Comparison of ENCODE assay signal across 8 cellular contexts in genomic region chr20:50957798-50958732, GRCh38. TPM values are rescaled to one million over a fixed set of nuclear protein-coding genes. Genes with fewer than 3 reads are reported as not detected.
A peak's percentile ranks its signal among the peaks of the same experiment; 100 is the strongest.
DNase-seq lines count a peak whose midpoint lies in the region; ATAC-seq and TF ChIP-seq lines count a peak whose summit lies in the region.

TSS of gene DPM1 (minus strand) at chr20:50958532. CDS start at chr20:50958523, 9 bp downstream.

- H3K18ac ChIP-seq in mesendoderm (ENCODE audit: low read length) = no peak within 1 kb of the TSS

- peak within 1 kb of the TSS; percentile 56 for H2BK5ac ChIP-seq in mesendoderm (ENCODE audit: low read length)

- no peak within 1 kb of the TSS for H2AK5ac ChIP-seq in mesendoderm (ENCODE audit: low read length)

- WGBS in mesendoderm (ENCODE audit: extremely low coverage, insufficient coverage, low lambda C conversion rate) = no CpG with 5 or more reads among the region's 54 CpGs

- no peak for TF ChIP-seq CTCF in CD8-positive, alpha-beta T cell (IDR thresholded peaks at IDR 0.05)

- H3K79me1 ChIP-seq in mesendoderm (ENCODE audit: low read length) = peaks cover 21% of the 10 kb centered on the region

- H3K4ac ChIP-seq in mesendoderm (ENCODE audit: low read depth, low read length) = peak within 1 kb of the TSS; percentile 92

- no peak within 1 kb of the TSS for H2BK120ac ChIP-seq in mesendoderm (ENCODE audit: low read depth, low read length)

- H3K4me1 ChIP-seq in CD8-positive, alpha-beta T cell (ENCODE audit: insufficient read depth, low read length) = peaks cover 38% of the 10 kb centered on the region
- H3K4me1 ChIP-seq in endocrine pancreas (ENCODE audit: control insufficient read depth, insufficient read depth, low read length) (peaks cover 5% of the 10 kb centered on the region), mesendoderm (ENCODE audit: control insufficient read depth, low read depth, low read length) (peaks cover 5% of the 10 kb centered on the region)

- H3K36me3 ChIP-seq in CD8-positive, alpha-beta T cell (ENCODE audit: insufficient read depth, low read length) = peaks cover 17% of the 10 kb centered on the region
- H3K36me3 ChIP-seq in endocrine pancreas (ENCODE audit: control insufficient read depth, insufficient read depth, low read length) = no peaks in the 10 kb centered on the region
- H3K36me3 ChIP-seq in mesendoderm (ENCODE audit: control insufficient read depth, insufficient read depth, low read length) = no peaks in the 10 kb centered on the region

- peak within 1 kb of the TSS; percentile 73 for H3K4me3 ChIP-seq in CD8-positive, alpha-beta T cell (ENCODE audit: low read depth, low read length)
- peak within 1 kb of the TSS; percentile 95 for H3K4me3 ChIP-seq in endocrine pancreas (ENCODE audit: control insufficient read depth, insufficient read depth, low read length)
- peak within 1 kb of the TSS; percentile 97 for H3K4me3 ChIP-seq in mesendoderm (ENCODE audit: low read length)

- peaks cover 68% of the 10 kb centered on the region for H3K4me1 Mint-ChIP-seq in CD8-positive, alpha-beta T cell (ENCODE audit: low read depth)

- H3K36me3 Mint-ChIP-seq in CD8-positive, alpha-beta T cell = peaks cover 47% of the 10 kb centered on the region

- peak within 1 kb of the TSS; percentile 99 for H3K27ac Mint-ChIP-seq in CD8-positive, alpha-beta T cell

- CTCF ChIA-PET in CD8-positive, alpha-beta T cell (lab: Charles Lee) = interaction anchor here (0.6 to 2.8 kb wide), 9 partner anchors 26 to 170 kb away, joined by 3 to 24 read pairs (median 4); partner anchors contain the start of genes ADNP and BCAS4

- no peak within 1 kb of the TSS for H4K5ac ChIP-seq in mesendoderm (ENCODE audit: low read length)

- H3K27me3 Mint-ChIP-seq in CD8-positive, alpha-beta T cell (ENCODE audit: low read depth) = no peaks in the 10 kb centered on the region

- ATAC-seq in CD8-positive, alpha-beta T cell = peak; percentile 83
- ATAC-seq in GM19463 (IDR thresholded peaks at IDR 0.05; ENCODE audit: unreplicated experiment) = peak; percentile 71

- peak within 1 kb of the TSS; percentile 97 for H3K4me3 Mint-ChIP-seq in CD8-positive, alpha-beta T cell

- peak within 1 kb of the TSS; percentile 97 for H3K9ac ChIP-seq in endocrine pancreas (ENCODE audit: control insufficient read depth, insufficient read depth, low read length)
- H3K9ac ChIP-seq in mesendoderm (ENCODE audit: low read length) = peak within 1 kb of the TSS; percentile 83

- H3K9me3 Mint-ChIP-seq in CD8-positive, alpha-beta T cell = no peaks in the 10 kb centered on the region

- no peak within 1 kb of the TSS for H2BK15ac ChIP-seq in mesendoderm (replicated peaks; ENCODE audit: low read depth)

- peaks cover 44% of the 10 kb centered on the region for H3K79me2 ChIP-seq in mesendoderm (ENCODE audit: control insufficient read depth, insufficient read depth, low read length)

- intact Hi-C loops in CD8-positive, alpha-beta T cell (cut with DNase I, micrococcal nuclease) = loop anchor here (1.0 to 5.0 kb wide), 6 partner anchors 27 to 767 kb away; partner anchors contain the start of genes ADNP (in 2 of the 2), CEBPB (in 2 of the 2) and PARD6B (in 2 of the 2)

- no peaks in the 10 kb centered on the region for H3K27me3 ChIP-seq in CD8-positive, alpha-beta T cell (ENCODE audit: insufficient read depth, low read length)
- H3K27me3 ChIP-seq in endocrine pancreas (ENCODE audit: control insufficient read depth, insufficient read depth, low read length) = no peaks in the 10 kb centered on the region
- H3K27me3 ChIP-seq in mesendoderm (ENCODE audit: insufficient read depth, low read length, poor library complexity) = no peaks in the 10 kb centered on the region

- no peak within 1 kb of the TSS for H4K8ac ChIP-seq in mesendoderm (ENCODE audit: low read depth, low read length)

- POLR2A ChIA-PET in CD8-positive, alpha-beta T cell (lab: Charles Lee) = interaction anchor here (0.6 to 2.6 kb wide), 19 partner anchors 9 to 1825 kb away, joined by 3 to 83 read pairs (median 3); partner anchors contain the start of genes ADNP, BCAS4 and ZFP64

- H3K9me3 ChIP-seq in CD8-positive, alpha-beta T cell (ENCODE audit: low read length) = no peaks in the 10 kb centered on the region
- no peaks in the 10 kb centered on the region for H3K9me3 ChIP-seq in endocrine pancreas (ENCODE audit: control insufficient read depth, low read length)

- peak within 1 kb of the TSS; percentile 30 for H3K23ac ChIP-seq in mesendoderm (ENCODE audit: low read length)

- H3K27ac ChIP-seq in CD8-positive, alpha-beta T cell (ENCODE audit: low read depth, low read length) = peak within 1 kb of the TSS; percentile 89
- H3K27ac ChIP-seq in mesendoderm (ENCODE audit: low read depth, low read length) = no peak within 1 kb of the TSS

- peak within 1 kb of the TSS; percentile 94 for H3K4me2 ChIP-seq in mesendoderm (ENCODE audit: low read length)

- peak within 1 kb of the TSS; percentile 95 for H3K56ac ChIP-seq in mesendoderm (ENCODE audit: low read length)

- peak; percentile 73 to 91 (median 88) for DNase-seq in CD8-positive, alpha-beta T cell
- peak; percentile 90 for DNase-seq in HS-27A (ENCODE audit: low read depth)
- DNase-seq in NK-92 treated with Interleukin-12 subunit alpha and Interleukin-12 subunit beta, amount 100 ng/mL, for 24 hours (lab: John Stamatoyannopoulos, UW) = peak; percentile 74
- DNase-seq in activated CD8-positive, alpha-beta memory T cell treated with anti-CD3 and anti-CD28 coated beads for 4 hours (ENCODE audit: low read depth in 2 of 2) = peak; percentile 71 to 76
- DNase-seq in mesendoderm = peak; percentile 93
- DNase-seq in stimulated activated CD8-positive, alpha-beta memory T cell treated with anti-CD3 and anti-CD28 coated beads, Interleukin-15, amount 100 ng/mL, for 1 hour (ENCODE audit: low read depth) = peak; percentile 88

RNA-seq across cellular contexts. Expression of gene DPM1, which starts in this region (rescaled TPM):
- total RNA-seq in CD8-positive, alpha-beta T cell = 10 to 100 TPM; 54.1 to 54.7 TPM
- 77.5 TPM for polyA plus RNA-seq in mesendoderm (2013, experiment 1 of 2)
- 81.0 TPM for polyA plus RNA-seq in mesendoderm (2013, experiment 2 of 2)
